In the genomic region with DNA sequence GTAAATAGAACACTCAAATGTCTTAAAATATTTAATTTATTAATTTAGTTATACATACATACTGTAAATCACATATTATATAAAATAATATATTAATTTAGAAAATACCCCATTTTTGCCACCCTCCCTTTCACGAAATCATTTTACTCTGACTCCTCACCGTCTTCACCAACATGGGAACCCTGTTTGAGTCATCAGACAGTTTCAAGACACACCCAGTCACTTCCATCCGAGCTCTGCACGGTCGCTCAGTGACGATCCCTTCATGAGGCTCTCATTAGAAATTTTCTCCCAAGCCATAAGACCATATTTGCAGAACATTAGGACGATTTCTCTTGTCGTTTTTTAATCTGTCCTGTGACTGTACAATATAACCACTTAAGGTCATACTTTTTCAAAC, we compare ENCODE assay signal across 11 cellular contexts. TPM values are rescaled to one million over a fixed set of nuclear protein-coding genes. Genes with fewer than 3 reads are reported as not detected.
"Had no signal": no experiment of that assay in that cellular context is flagged by ENCODE, and none has a peak within 500 bp of the region (broad histone marks: within the 10 kb centered on the region; RNA-seq: fewer than 3 reads in every experiment).

No MANE protein-coding gene starts in this region.

- H3K27me3 Mint-ChIP-seq: IgD-negative memory B cell had no signal

- H3K9me3 Mint-ChIP-seq: HFFc6 had no signal

- H3K4me3 ChIP-seq: GM23248, HAP-1 had no signal

- H3K4me1 ChIP-seq: HAP-1 had no signal

- H3K27ac ChIP-seq: GM23248, HL-60 had no signal

- H3K9me3 ChIP-seq: HAP-1 had no signal

- H3K27ac Mint-ChIP-seq: HFFc6, IgD-negative memory B cell had no signal

- ATAC-seq: HCT116, HepG2 had no signal

- H2AFZ ChIP-seq: GM23248 had no signal

- DNase-seq: GM23248, GOT3, H7, HFFc6 had no signal

- H3K4me3 Mint-ChIP-seq: HFFc6, IgD-negative memory B cell had no signal

RNA-seq across cellular contexts. Expression of gene PNMA6F, which starts 26.9 kb away (rescaled TPM):
- total RNA-seq: GM23248, H4, H7, HepG2, HFFc6, HT1080 had no signal

RNA-seq across cellular contexts. Expression of gene PNMA6E, which starts 52.7 kb away (rescaled TPM):
- total RNA-seq: GM23248, H4, H7, HepG2, HFFc6 had no signal
